ENCODE assay signal across 9 cellular contexts in genomic region chr14:90453401-90453951, GRCh38. TPM values are rescaled to one million over a fixed set of nuclear protein-coding genes. Genes with fewer than 3 reads are reported as not detected.
DNase-seq lines count a peak whose midpoint lies in the region; ATAC-seq, FAIRE-seq and TF ChIP-seq lines count a peak whose summit lies in the region.
"Had no signal": no experiment of that assay in that cellular context is flagged by ENCODE, and none has a peak within 500 bp of the region (broad histone marks: within the 10 kb centered on the region; RNA-seq: fewer than 3 reads in every experiment).

No MANE protein-coding gene starts in this region.

- H3K27ac ChIP-seq in astrocyte (ENCODE audit: low read depth, low read length): no peak overlapping the region
- H3K27ac ChIP-seq in right cardiac atrium (ENCODE audit: low read length): no peak overlapping the region

- H3K36me3 ChIP-seq in astrocyte (ENCODE audit: insufficient read depth, low read length): no peaks in the 10 kb centered on the region

- no peak for FAIRE-seq in astrocyte (lab: Jason Lieb, UNC)
- FAIRE-seq: G401.6 had no signal

- peak; percentile 0 for DNase-seq in NCI-H2029 treated with DMSO at 0.1 percent for 48 hours (lab: John Stamatoyannopoulos, UW)
- peak; percentile 23 for DNase-seq in astrocyte (ENCODE audit: low read depth)
- peak; percentile 65 to 79 (median 69) for DNase-seq in right cardiac atrium
- peak; percentile 34 for DNase-seq in renal cortical epithelial cell (ENCODE audit: low read depth)
- DNase-seq in NCI-H1417 treated with DMSO at 0.1 percent for 48 hours (lab: John Stamatoyannopoulos, UW): no peak
- DNase-seq in NCI-H187 treated with DMSO at 0.1 percent for 48 hours (lab: John Stamatoyannopoulos, UW): no peak

- H2AFZ ChIP-seq in astrocyte (ENCODE audit: low read depth, low read length): peak overlapping the region; percentile 83

- whole genome bisulfite sequencing in right cardiac atrium: 44% methylated on average over 18 of the region's 18 CpGs

- H3K4me2 ChIP-seq in astrocyte (ENCODE audit: low read length): peak overlapping the region; percentile 83

- ATAC-seq in right cardiac atrium (peak; percentile 50 to 77), GM21360 (IDR thresholded peaks at IDR 0.05; ENCODE audit: unreplicated experiment) (no peak), HG02642 (IDR thresholded peaks at IDR 0.05; ENCODE audit: poor library complexity, unreplicated experiment) (no peak)

- H3K4me1 Mint-ChIP-seq in astrocyte (ENCODE audit: low read depth, unreplicated experiment): no peaks in the 10 kb centered on the region

- peaks cover 4% of the 10 kb centered on the region for H3K4me1 ChIP-seq in astrocyte (ENCODE audit: insufficient read depth, low read length)
- H3K4me1 ChIP-seq in right cardiac atrium (ENCODE audit: control insufficient read depth, insufficient read depth, low read length): peaks cover 3% of the 10 kb centered on the region

- no peak overlapping the region for H3K27ac Mint-ChIP-seq in astrocyte (ENCODE audit: unreplicated experiment)

- no peak for TF ChIP-seq CTCF in astrocyte (IDR thresholded peaks at IDR 0.05; ENCODE audit: insufficient read depth, low read depth, low read length)

- H3K4me3 ChIP-seq in astrocyte (ENCODE audit: insufficient read depth, low read depth, low read length): no peak overlapping the region
- H3K4me3 ChIP-seq in right cardiac atrium (ENCODE audit: low read length): no peak overlapping the region

- H3K27me3 ChIP-seq in astrocyte (ENCODE audit: insufficient read depth, low read length): no peaks in the 10 kb centered on the region
- H3K27me3 ChIP-seq in right cardiac atrium (ENCODE audit: control insufficient read depth, insufficient read depth): no peaks in the 10 kb centered on the region

- H3K4me3 Mint-ChIP-seq in astrocyte (ENCODE audit: unreplicated experiment): no peak overlapping the region

- no peaks in the 10 kb centered on the region for H3K36me3 Mint-ChIP-seq in astrocyte (ENCODE audit: low read depth, unreplicated experiment)

- peaks cover 24% of the 10 kb centered on the region for H3K27me3 Mint-ChIP-seq in astrocyte (ENCODE audit: low read depth, unreplicated experiment)

- no peak overlapping the region for H3K9ac ChIP-seq in astrocyte (ENCODE audit: low read length)

- H3K9me3 ChIP-seq in astrocyte (ENCODE audit: insufficient read depth, low read depth, low read length) (no peaks in the 10 kb centered on the region), right cardiac atrium (ENCODE audit: control insufficient read depth, low read length) (no peaks in the 10 kb centered on the region)

- H4K20me1 ChIP-seq in astrocyte (ENCODE audit: insufficient read depth, low read length): no peaks in the 10 kb centered on the region

- no peaks in the 10 kb centered on the region for H3K9me3 Mint-ChIP-seq in astrocyte (ENCODE audit: unreplicated experiment)

- no peaks in the 10 kb centered on the region for H3K79me2 ChIP-seq in astrocyte (ENCODE audit: insufficient read depth, low read length)

- intact Hi-C loops in right cardiac atrium (cut with DNase I): no loop called here

RNA-seq across cellular contexts. Expression of gene CALM1, which starts 56.6 kb away (rescaled TPM):
- total RNA-seq in astrocyte: 302 and 347 TPM in 2 replicates
- 100 to 1,000 TPM; 381 to 508 (median 445) TPM for total RNA-seq in right cardiac atrium
- 301 TPM for polyA plus RNA-seq in right cardiac atrium
- 297 and 309 TPM in 2 replicates for total RNA-seq in renal cortical epithelial cell

Comparison
In these comparisons a context has a peak if more than half of its experiments do, and no peak if none do; other contexts are left out.
1. DNase-seq: peak in NCI-H2029 treated with DMSO at 0.1 percent for 48 hours (single experiment), astrocyte (single experiment), right cardiac atrium (3 of 3) and renal cortical epithelial cell (single experiment); none in NCI-H1417 treated with DMSO at 0.1 percent for 48 hours (single experiment) and NCI-H187 treated with DMSO at 0.1 percent for 48 hours (single experiment).
2. ATAC-seq: peak in right cardiac atrium (2 of 2); none in GM21360 (single experiment) and HG02642 (single experiment).